In the genomic region with DNA sequence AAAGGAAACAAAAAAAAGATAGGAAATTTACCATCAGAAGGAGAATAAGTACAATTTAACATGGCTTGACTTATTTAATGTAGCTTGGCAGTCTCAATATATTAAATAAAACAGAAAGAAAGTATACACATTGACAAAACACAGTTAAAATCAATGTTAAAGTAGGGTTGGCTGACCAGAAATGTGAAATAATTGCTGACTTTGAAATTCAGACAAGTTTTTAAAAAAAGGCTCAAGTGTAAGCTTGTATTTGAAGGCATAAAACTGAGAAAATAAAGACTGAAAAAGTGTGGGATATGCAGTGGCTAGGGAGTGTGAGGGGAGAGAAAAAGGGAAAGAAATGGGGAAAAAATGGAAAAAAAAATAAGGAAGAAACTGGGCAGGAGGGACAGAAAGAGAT, we compare ENCODE assay signal across 37 cellular contexts.
"Had no signal": no experiment of that assay in that cellular context is flagged by ENCODE, and none has a peak within 500 bp of the region (broad histone marks: within the 10 kb centered on the region; RNA-seq: fewer than 3 reads in every experiment).

No MANE protein-coding gene starts in this region.

- DNase-seq: activated B cell treated with CpG ODN at 0.5 μM for 24 hours; activated CD4-positive, alpha-beta memory T cell treated with anti-CD3 and anti-CD28 coated beads, Interleukin-2, amount 10 ng/mL, durations not matched to agents 7 days and 5 days; activated CD4-positive, alpha-beta T cell treated with anti-CD3 and anti-CD28 coated beads for 1 hour; activated CD4-positive, alpha-beta T cell treated with anti-CD3 and anti-CD28 coated beads for 36 hours; activated CD4-positive, alpha-beta T cell treated with anti-CD3 and anti-CD28 coated beads for 48 hours; activated CD4-positive, alpha-beta T cell treated with anti-CD3 and anti-CD28 coated beads, Interleukin-2, amount 50 U/mL, for 48 hours; activated CD8-positive, alpha-beta memory T cell treated with anti-CD3 and anti-CD28 coated beads for 24 hours; activated CD8-positive, alpha-beta memory T cell treated with anti-CD3 and anti-CD28 coated beads, Interleukin-2, amount 10 ng/mL, durations not matched to agents 7 days and 5 days; activated CD8-positive, alpha-beta memory T cell treated with anti-CD3 and anti-CD28 coated beads, Interleukin-2, amount 50 U/mL, for 48 hours; activated CD8-positive, alpha-beta T cell treated with anti-CD3 and anti-CD28 coated beads, Interleukin-2, amount 10 ng/mL, durations not matched to agents 7 days and 5 days; activated effector memory CD4-positive, alpha-beta T cell treated with Interleukin-2 at 50 U/mL for 16 hours; activated gamma-delta T cell; activated naive CD4-positive, alpha-beta T cell treated with anti-CD3 and anti-CD28 coated beads, Interleukin-2, amount 10 ng/mL, durations not matched to agents 7 days and 5 days; activated naive CD4-positive, alpha-beta T cell treated with Interleukin-2 at 50 U/mL for 16 hours; activated naive CD8-positive, alpha-beta T cell treated with anti-CD3 and anti-CD28 coated beads, Interleukin-2, amount 10 ng/mL, durations not matched to agents 7 days and 5 days; activated naive CD8-positive, alpha-beta T cell treated with anti-CD3 and anti-CD28 coated beads, Interleukin-2, amount 50 U/mL, for 24 hours; activated T-cell treated with anti-CD3 and anti-CD28 coated beads, Interleukin-2, amount 50 U/mL, for 24 hours; activated T-cell treated with anti-CD3 and anti-CD28 coated beads, Interleukin-2, amount 50 U/mL, for 48 hours; amygdala; anterior cingulate cortex; caudate nucleus; cerebellar nuclear complex; T-helper 1 cell; T-helper 2 cell; T-helper 9 cell had no signal

- H3K4me3 ChIP-seq: ascending aorta, cardiac muscle cell had no signal

- H3K36me3 ChIP-seq: ascending aorta, cardiac muscle cell had no signal

- H3K9me3 Mint-ChIP-seq: activated B cell treated with CpG ODN at 0.5 μM for 24 hours, brain had no signal

- H3K4me3 Mint-ChIP-seq: activated B cell treated with CpG ODN at 0.5 μM for 24 hours; activated CD4-positive, alpha-beta memory T cell treated with anti-CD3 and anti-CD28 coated beads, Interleukin-2, amount 10 ng/mL, durations not matched to agents 7 days and 5 days; activated CD4-positive, alpha-beta T cell treated with anti-CD3 and anti-CD28 coated beads for 36 hours; activated CD8-positive, alpha-beta memory T cell treated with anti-CD3 and anti-CD28 coated beads, Interleukin-2, amount 10 ng/mL, durations not matched to agents 7 days and 5 days; activated CD8-positive, alpha-beta T cell treated with anti-CD3 and anti-CD28 coated beads, Interleukin-2, amount 10 ng/mL, durations not matched to agents 7 days and 5 days; activated naive CD4-positive, alpha-beta T cell treated with anti-CD3 and anti-CD28 coated beads, Interleukin-2, amount 10 ng/mL, durations not matched to agents 7 days and 5 days; activated naive CD4-positive, alpha-beta T cell treated with anti-CD3 and anti-CD28 coated beads, Interleukin-2, amount 50 U/mL, for 24 hours; activated naive CD8-positive, alpha-beta T cell; activated naive CD8-positive, alpha-beta T cell treated with anti-CD3 and anti-CD28 coated beads, Interleukin-2, amount 10 ng/mL, durations not matched to agents 7 days and 5 days; activated naive CD8-positive, alpha-beta T cell treated with anti-CD3 and anti-CD28 coated beads, Interleukin-2, amount 50 U/mL, for 24 hours; activated T-cell treated with anti-CD3 and anti-CD28 coated beads, Interleukin-2, amount 50 U/mL, for 24 hours; brain; central memory CD8-positive, alpha-beta T cell; T-helper 1 cell treated with Interleukin-12 subunit alpha and Interleukin-12 subunit beta and Interleukin-4 antibody, amounts not matched to agents 30 μg/mL and 1 μg/mL, for 36 hours; T-helper 2 cell treated with Interferon-gamma antibody and Interleukin-4, amounts not matched to agents 5 μg/mL and 100 μg/mL, for 36 hours had no signal

- H3K9me3 ChIP-seq: ascending aorta had no signal

- ATAC-seq: activated CD4-positive, alpha-beta T cell treated with anti-CD3 and anti-CD28 coated beads for 36 hours; activated CD8-positive, alpha-beta memory T cell treated with anti-CD3 and anti-CD28 coated beads, Interleukin-2, amount 10 ng/mL, durations not matched to agents 7 days and 5 days; activated CD8-positive, alpha-beta T cell treated with anti-CD3 and anti-CD28 coated beads, Interleukin-2, amount 10 ng/mL, durations not matched to agents 7 days and 5 days; activated naive CD8-positive, alpha-beta T cell treated with anti-CD3 and anti-CD28 coated beads, Interleukin-2, amount 50 U/mL, for 24 hours had no signal

- H3K27me3 ChIP-seq: ascending aorta, cardiac muscle cell had no signal

- H3K4me1 Mint-ChIP-seq: activated B cell treated with CpG ODN at 0.5 μM for 24 hours; activated CD4-positive, alpha-beta memory T cell treated with anti-CD3 and anti-CD28 coated beads, Interleukin-2, amount 10 ng/mL, durations not matched to agents 7 days and 5 days; activated CD4-positive, alpha-beta T cell treated with anti-CD3 and anti-CD28 coated beads for 36 hours; activated CD8-positive, alpha-beta memory T cell treated with anti-CD3 and anti-CD28 coated beads, Interleukin-2, amount 10 ng/mL, durations not matched to agents 7 days and 5 days; activated naive CD4-positive, alpha-beta T cell treated with anti-CD3 and anti-CD28 coated beads, Interleukin-2, amount 10 ng/mL, durations not matched to agents 7 days and 5 days; activated naive CD4-positive, alpha-beta T cell treated with anti-CD3 and anti-CD28 coated beads, Interleukin-2, amount 50 U/mL, for 24 hours; activated naive CD8-positive, alpha-beta T cell treated with anti-CD3 and anti-CD28 coated beads, Interleukin-2, amount 10 ng/mL, durations not matched to agents 7 days and 5 days; activated naive CD8-positive, alpha-beta T cell treated with anti-CD3 and anti-CD28 coated beads, Interleukin-2, amount 50 U/mL, for 24 hours; brain; central memory CD8-positive, alpha-beta T cell had no signal

- H3K27ac ChIP-seq: ascending aorta, cardiac muscle cell, VCaP had no signal

- H3K27me3 Mint-ChIP-seq: activated B cell treated with CpG ODN at 0.5 μM for 24 hours; activated CD4-positive, alpha-beta memory T cell treated with anti-CD3 and anti-CD28 coated beads, Interleukin-2, amount 10 ng/mL, durations not matched to agents 7 days and 5 days; activated CD4-positive, alpha-beta T cell treated with anti-CD3 and anti-CD28 coated beads for 36 hours; activated CD8-positive, alpha-beta memory T cell treated with anti-CD3 and anti-CD28 coated beads, Interleukin-2, amount 10 ng/mL, durations not matched to agents 7 days and 5 days; activated naive CD4-positive, alpha-beta T cell treated with anti-CD3 and anti-CD28 coated beads, Interleukin-2, amount 10 ng/mL, durations not matched to agents 7 days and 5 days; activated naive CD4-positive, alpha-beta T cell treated with anti-CD3 and anti-CD28 coated beads, Interleukin-2, amount 50 U/mL, for 24 hours; activated naive CD8-positive, alpha-beta T cell; activated naive CD8-positive, alpha-beta T cell treated with anti-CD3 and anti-CD28 coated beads, Interleukin-2, amount 10 ng/mL, durations not matched to agents 7 days and 5 days; activated naive CD8-positive, alpha-beta T cell treated with anti-CD3 and anti-CD28 coated beads, Interleukin-2, amount 50 U/mL, for 24 hours; activated T-cell treated with anti-CD3 and anti-CD28 coated beads, Interleukin-2, amount 50 U/mL, for 24 hours; brain; central memory CD8-positive, alpha-beta T cell had no signal

- FAIRE-seq: bronchial epithelial cell, TTC549 had no signal

- H3K36me3 Mint-ChIP-seq: activated CD8-positive, alpha-beta memory T cell treated with anti-CD3 and anti-CD28 coated beads, Interleukin-2, amount 10 ng/mL, durations not matched to agents 7 days and 5 days; activated naive CD4-positive, alpha-beta T cell treated with anti-CD3 and anti-CD28 coated beads, Interleukin-2, amount 10 ng/mL, durations not matched to agents 7 days and 5 days; activated naive CD4-positive, alpha-beta T cell treated with anti-CD3 and anti-CD28 coated beads, Interleukin-2, amount 50 U/mL, for 24 hours; activated naive CD8-positive, alpha-beta T cell; activated naive CD8-positive, alpha-beta T cell treated with anti-CD3 and anti-CD28 coated beads, Interleukin-2, amount 10 ng/mL, durations not matched to agents 7 days and 5 days; brain had no signal

- H3K4me1 ChIP-seq: ascending aorta had no signal

- H3K27ac Mint-ChIP-seq: activated B cell treated with CpG ODN at 0.5 μM for 24 hours; activated CD4-positive, alpha-beta memory T cell treated with anti-CD3 and anti-CD28 coated beads, Interleukin-2, amount 10 ng/mL, durations not matched to agents 7 days and 5 days; activated CD4-positive, alpha-beta T cell treated with anti-CD3 and anti-CD28 coated beads for 36 hours; activated CD8-positive, alpha-beta memory T cell treated with anti-CD3 and anti-CD28 coated beads, Interleukin-2, amount 10 ng/mL, durations not matched to agents 7 days and 5 days; activated CD8-positive, alpha-beta T cell treated with anti-CD3 and anti-CD28 coated beads, Interleukin-2, amount 10 ng/mL, durations not matched to agents 7 days and 5 days; activated naive CD4-positive, alpha-beta T cell treated with anti-CD3 and anti-CD28 coated beads, Interleukin-2, amount 10 ng/mL, durations not matched to agents 7 days and 5 days; activated naive CD4-positive, alpha-beta T cell treated with anti-CD3 and anti-CD28 coated beads, Interleukin-2, amount 50 U/mL, for 24 hours; activated naive CD8-positive, alpha-beta T cell; activated naive CD8-positive, alpha-beta T cell treated with anti-CD3 and anti-CD28 coated beads, Interleukin-2, amount 10 ng/mL, durations not matched to agents 7 days and 5 days; activated naive CD8-positive, alpha-beta T cell treated with anti-CD3 and anti-CD28 coated beads, Interleukin-2, amount 50 U/mL, for 24 hours; activated T-cell treated with anti-CD3 and anti-CD28 coated beads, Interleukin-2, amount 50 U/mL, for 24 hours; activated T-helper 2 cell treated with anti-CD3 and anti-CD28 coated beads, Interferon-gamma antibody, Interleukin-2, Interleukin-4, amounts not matched to agents 10 μg/mL and 5 μg/mL and 100 μg/mL, durations not matched to agents 14 hours and 24 hours and 36 hours; brain; T-helper 1 cell treated with Interleukin-12 subunit alpha and Interleukin-12 subunit beta and Interleukin-4 antibody, amounts not matched to agents 30 μg/mL and 1 μg/mL, for 36 hours; T-helper 2 cell treated with Interferon-gamma antibody and Interleukin-4, amounts not matched to agents 5 μg/mL and 100 μg/mL, for 36 hours had no signal
